Comparison of ENCODE assay signal across 16 cellular contexts in genomic region chr13:99876651-99877050, GRCh38.
DNase-seq lines count a peak whose midpoint lies in the region; ATAC-seq, FAIRE-seq and TF ChIP-seq lines count a peak whose summit lies in the region.
"Had no signal": no experiment of that assay in that cellular context is flagged by ENCODE, and none has a peak within 500 bp of the region (broad histone marks: within the 10 kb centered on the region; RNA-seq: fewer than 3 reads in every experiment).

No MANE protein-coding gene starts in this region.

- in situ Hi-C loops in mammary epithelial cell (cut with MboI; ENCODE audit: low sequenced_read_pairs in 2 of 2) = no loop called here

- H2BK12ac ChIP-seq in H1 (ENCODE audit: low read depth, low read length) = 0 out of 2 replicates have a peak overlapping the region, but pooled peaks have one; percentile 20

- H2BK5ac ChIP-seq in H1 (ENCODE audit: low read depth, low read length) = no peak overlapping the region

- no peak overlapping the region for H4K8ac ChIP-seq in H1 (ENCODE audit: extremely low read depth, insufficient read depth, low read length)

- H3K79me2 ChIP-seq in Karpas-422 (ENCODE audit: low read length) (no peaks in the 10 kb centered on the region), H1 (ENCODE audit: control insufficient read depth in 1 of 2, insufficient read depth in 2 of 2, low read length in 2 of 2) (no peaks in the 10 kb centered on the region), mammary epithelial cell (ENCODE audit: insufficient read depth, low read length) (no peaks in the 10 kb centered on the region)

- no peak overlapping the region for H2BK120ac ChIP-seq in H1 (replicated peaks; ENCODE audit: low read depth, low read length)

- H3K9me2 ChIP-seq in Karpas-422 (replicated peaks; ENCODE audit: insufficient read depth, low read length) = no peaks in the 10 kb centered on the region

- H3K14ac ChIP-seq in H1 (ENCODE audit: insufficient read length) = no peak overlapping the region

- CTCF ChIA-PET in H1 (lab: Charles Lee; ENCODE audit: partially characterized antibody) = interaction anchor here (0.6 to 1.2 kb wide), 3 partner anchors 24 to 115 kb away, joined by 3 read pairs; no protein-coding TSS in a partner anchor
- CTCF ChIA-PET in mammary epithelial cell (lab: Charles Lee; ENCODE audit: low non-redundant PET) = no interaction called here

- H3K4ac ChIP-seq in H1 (replicated peaks; ENCODE audit: insufficient read length, low read depth, low read length) = no peak overlapping the region

- H2AFZ ChIP-seq in Karpas-422 (ENCODE audit: low read length) = no peak overlapping the region
- H2AFZ ChIP-seq in H1 (ENCODE audit: low read length) = no peak overlapping the region
- no peak overlapping the region for H2AFZ ChIP-seq in mammary epithelial cell (ENCODE audit: low read depth, low read length)

- peaks cover 91% of the 10 kb centered on the region for H3K4me1 ChIP-seq in Karpas-422 (ENCODE audit: low read length)
- H3K4me1 ChIP-seq in H1 (replicated peaks in 1 of 4; ENCODE audit: control insufficient read depth in 3 of 4, insufficient read depth in 4 of 4, low read length in 3 of 4) = peaks cover 0 to 2% (median 0%) of the 10 kb centered on the region in 4 experiments; a peak in 1 of 7 replicates
- H3K4me1 ChIP-seq in mammary epithelial cell (ENCODE audit: insufficient read depth, low read length) = no peaks in the 10 kb centered on the region
- H3K4me1 ChIP-seq: A549 had no signal

- POLR2A ChIA-PET in H1 (lab: Charles Lee; ENCODE audit: partially characterized antibody) = interaction anchor here (0.6 kb wide), 1 partner anchor 84 kb away, joined by 4 read pairs; no protein-coding TSS in a partner anchor

- H3K4me3 ChIP-seq in Karpas-422 (ENCODE audit: low read length) = no peak overlapping the region
- H3K4me3 ChIP-seq in H1 (ENCODE audit: extremely low read depth in 1 of 4, insufficient read depth in 2 of 4, low read depth in 3 of 4, low read length in 4 of 4) = no peak overlapping the region
- H3K4me3 ChIP-seq in mammary epithelial cell (replicated peaks in 1 of 3; ENCODE audit: insufficient read depth in 1 of 3, low read depth in 2 of 3, low read length in 3 of 3) = no peak overlapping the region
- H3K4me3 ChIP-seq: A549, BLaER1 had no signal

- H3K27me3 ChIP-seq in Karpas-422 (ENCODE audit: low read length) = no peaks in the 10 kb centered on the region
- no peaks in the 10 kb centered on the region for H3K27me3 ChIP-seq in H1 (replicated peaks in 1 of 4; ENCODE audit: control insufficient read depth in 3 of 4, extremely low read depth in 1 of 4, insufficient read depth in 3 of 4, low read length in 3 of 4)
- no peaks in the 10 kb centered on the region for H3K27me3 ChIP-seq in mammary epithelial cell (ENCODE audit: insufficient read depth, low read length)
- H3K27me3 ChIP-seq: BLaER1 had no signal

- no peak for TF ChIP-seq EP300 in H1 (IDR thresholded peaks at IDR 0.05; ENCODE audit: borderline replicate concordance in 1 of 2, low read depth in 2 of 2, low read length in 2 of 2)

- H3K4me2 ChIP-seq in Karpas-422 (ENCODE audit: low read depth, low read length, poor library complexity, severe bottlenecking) (no peak overlapping the region), H1 (ENCODE audit: insufficient read depth in 1 of 2, low read depth in 2 of 2, low read length in 2 of 2) (no peak overlapping the region), mammary epithelial cell (ENCODE audit: insufficient read depth, low read depth, low read length) (no peak overlapping the region)
- H3K4me2 ChIP-seq: A549, BLaER1 had no signal

- no TSS peak for BruUV-seq in mammary epithelial cell (replicated peaks; lab: Mats Ljungman, UMichigan)

- H3K23ac ChIP-seq in H1 (ENCODE audit: insufficient read length) = no peak overlapping the region

- no peak overlapping the region for H2BK20ac ChIP-seq in H1 (ENCODE audit: low read length)

- peak overlapping the region; percentile 51; the same call in 1 of the 2 replicates for H3K18ac ChIP-seq in H1 (ENCODE audit: extremely low read depth, low read length)

- no peak for ATAC-seq in HG03469 (IDR thresholded peaks at IDR 0.05; ENCODE audit: unreplicated experiment)
- ATAC-seq: A549, HCT116, HepG2 had no signal

- H3K9ac ChIP-seq in Karpas-422 (ENCODE audit: low read length) (no peak overlapping the region), H1 (replicated peaks in 1 of 4; ENCODE audit: extremely low read depth in 1 of 4, low read depth in 3 of 4, low read length in 3 of 4) (no peak overlapping the region), mammary epithelial cell (ENCODE audit: insufficient read depth, low read length) (no peak overlapping the region)
- H3K9ac ChIP-seq: BLaER1 had no signal

- H2AK5ac ChIP-seq in H1 (ENCODE audit: low read depth, low read length) = no peak overlapping the region

- intact Hi-C loops in mammary epithelial cell (cut with micrococcal nuclease) = no loop called here

- no peak overlapping the region for H4K5ac ChIP-seq in H1 (ENCODE audit: insufficient read length, low read depth, low read length)

- TF ChIP-seq CTCF in H1 (IDR thresholded peaks at IDR 0.05; ENCODE audit: control extremely low read depth in 1 of 3, insufficient read depth in 1 of 3, low read depth in 1 of 3, low read length in 3 of 3) = no peak
- no peak for TF ChIP-seq CTCF in mammary epithelial cell (conservative IDR thresholded peaks at IDR 0.05 in 1 of 2, IDR thresholded peaks at IDR 0.05 in 1 of 2; ENCODE audit: extremely low read depth in 1 of 2, insufficient read depth in 1 of 2, low read depth in 1 of 2, low read length in 2 of 2)

- no peak overlapping the region for H3K56ac ChIP-seq in H1 (replicated peaks; ENCODE audit: insufficient read length, low read depth, low read length)

- TF ChIP-seq RAD21 in H1 (IDR thresholded peaks at IDR 0.05 in 1 of 2, conservative IDR thresholded peaks at IDR 0.05 in 1 of 2; ENCODE audit: low read depth in 2 of 2, low read length in 2 of 2) = no peak

- no peak overlapping the region for H2BK15ac ChIP-seq in H1 (ENCODE audit: low read length)

- no peaks in the 10 kb centered on the region for H3K9me3 ChIP-seq in Karpas-422 (ENCODE audit: low read length)
- no peaks in the 10 kb centered on the region for H3K9me3 ChIP-seq in H1 (ENCODE audit: insufficient read depth in 2 of 2, low read depth in 1 of 2, low read length in 1 of 2)
- no peaks in the 10 kb centered on the region for H3K9me3 ChIP-seq in mammary epithelial cell (replicated peaks; ENCODE audit: insufficient read depth, low read length)
- H3K9me3 ChIP-seq: A549, BLaER1 had no signal

- peak; percentile 64 for FAIRE-seq in H54 (lab: Jason Lieb, UNC)
- no peak for FAIRE-seq in H1 (lab: Jason Lieb, UNC)
- FAIRE-seq: A549, HepG2 had no signal

- H4K91ac ChIP-seq in H1 (replicated peaks; ENCODE audit: insufficient read length, low read length) = peak overlapping the region; percentile 36

- dilution Hi-C loops in mammary epithelial cell (cut with HindIII; ENCODE audit: low sequenced_read_pairs) = no loop called here

- TF ChIP-seq POLR2A in H54 (IDR thresholded peaks at IDR 0.05; ENCODE audit: low read depth, low read length) (no peak), H1 (IDR thresholded peaks at IDR 0.05; ENCODE audit: control extremely low read depth in 1 of 2, low read depth in 2 of 2, low read length in 2 of 2) (no peak)

- H4K20me1 ChIP-seq in Karpas-422 (ENCODE audit: insufficient read depth, low read depth, low read length) (no peaks in the 10 kb centered on the region), H1 (replicated peaks in 1 of 2; ENCODE audit: control insufficient read depth in 1 of 2, insufficient read depth in 2 of 2, low read length in 2 of 2) (no peaks in the 10 kb centered on the region), mammary epithelial cell (ENCODE audit: insufficient read depth, low read length) (no peaks in the 10 kb centered on the region)
- H4K20me1 ChIP-seq: BLaER1 had no signal

- no peaks in the 10 kb centered on the region for H3K23me2 ChIP-seq in H1 (ENCODE audit: low read depth, low read length)

- DNase-seq in H54 (ENCODE audit: insufficient read length, low spot score) (no peak), Karpas-422 (no peak), H1 (ENCODE audit: low read depth in 1 of 2, low spot score in 2 of 2) (no peak), A172 (ENCODE audit: low spot score) (no peak), mammary epithelial cell (no peak)
- DNase-seq: CD4-positive, alpha-beta memory T cell; DMS153; DMS79; GF-D8; HFFc6; KG1 had no signal

- H3K27ac ChIP-seq in Karpas-422 (ENCODE audit: low read length) (peak overlapping the region; percentile 53), H1 (ENCODE audit: low read depth, low read length) (no peak overlapping the region), mammary epithelial cell (ENCODE audit: insufficient read depth, low read depth, low read length) (no peak overlapping the region)
- H3K27ac ChIP-seq: A549, BLaER1 had no signal

- no peaks in the 10 kb centered on the region for H3K79me1 ChIP-seq in H1 (ENCODE audit: low read depth, low read length)

- H3K36me3 ChIP-seq in Karpas-422 (ENCODE audit: insufficient read depth, low read length) (no peaks in the 10 kb centered on the region), H1 (ENCODE audit: control insufficient read depth in 2 of 4, insufficient read depth in 4 of 4, low read length in 3 of 4) (no peaks in the 10 kb centered on the region), mammary epithelial cell (ENCODE audit: insufficient read depth, low read length) (no peaks in the 10 kb centered on the region)
- H3K36me3 ChIP-seq: BLaER1 had no signal

- WGBS in H1 (ENCODE audit: extremely low coverage in 1 of 2, insufficient coverage in 1 of 2, insufficient read length in 1 of 2, insufficient replicate concordance in 2 of 2, low coverage in 1 of 2, low lambda C conversion rate in 2 of 2, missing lambda C conversion rate in 1 of 2), 2 experiments = 95% methylated on average over 5 of the region's 5 CpGs; no CpG with 5 or more reads in 1 of the 2 experiments
- WGBS in mammary epithelial cell (ENCODE audit: low coverage, missing lambda C conversion rate) = 68% methylated on average over 3 of the region's 5 CpGs

TF ChIP-seq in H1, 55 proteins besides CTCF, POLR2A, EP300 and RAD21 (continues in another document):
- TF ChIP-seq SAP30 (IDR thresholded peaks at IDR 0.05; ENCODE audit: insufficient read depth, insufficient replicate concordance, low read length) (no peak), HDAC2 (IDR thresholded peaks at IDR 0.05; ENCODE audit: borderline replicate concordance in 1 of 2, low read depth in 2 of 2, low read length in 2 of 2) (no peak), PHF8 (conservative IDR thresholded peaks at IDR 0.05; ENCODE audit: low read depth, low read length) (no peak), CTBP2 (IDR thresholded peaks at IDR 0.05; ENCODE audit: borderline replicate concordance, insufficient read depth, insufficient read length, low read length) (no peak), CBX8 (IDR thresholded peaks at IDR 0.05; ENCODE audit: borderline replicate concordance, low read depth, low read length) (no peak), RXRA (IDR thresholded peaks at IDR 0.05; ENCODE audit: insufficient read depth, low read depth, low read length) (no peak), SUZ12 (IDR thresholded peaks at IDR 0.05; ENCODE audit: low read length) (no peak), EZH2 (IDR thresholded peaks at IDR 0.05; ENCODE audit: low read depth, low read length, severe bottlenecking) (no peak), NANOG (IDR thresholded peaks at IDR 0.05; ENCODE audit: insufficient read depth, low read depth, low read length, poor library complexity, severe bottlenecking) (no peak)
